ENCODE assay signal across 17 cellular contexts in genomic region chr12:92437452-92437851, GRCh38.
A peak's percentile ranks its signal among the peaks of the same experiment; 100 is the strongest.
DNase-seq lines count a peak whose midpoint lies in the region; ATAC-seq, FAIRE-seq and TF ChIP-seq lines count a peak whose summit lies in the region.
"Had no signal": no experiment of that assay in that cellular context is flagged by ENCODE, and none has a peak within 500 bp of the region (broad histone marks: within the 10 kb centered on the region; RNA-seq: fewer than 3 reads in every experiment).

No MANE protein-coding gene starts in this region.

- no peaks in the 10 kb centered on the region for H3K9me3 ChIP-seq in left ventricle myocardium inferior (replicated peaks)
- H3K9me3 ChIP-seq in heart left ventricle: no peaks in the 10 kb centered on the region
- no peaks in the 10 kb centered on the region for H3K9me3 ChIP-seq in OCI-LY1 (ENCODE audit: low read length)
- no peaks in the 10 kb centered on the region for H3K9me3 ChIP-seq in endothelial cell of umbilical vein (replicated peaks; ENCODE audit: control insufficient read depth, insufficient read depth, low read length)
- H3K9me3 ChIP-seq: A549, MG63 had no signal

- H3K27ac ChIP-seq in left ventricle myocardium inferior (replicated peaks): peak overlapping the region; percentile 60
- H3K27ac ChIP-seq in heart left ventricle: peak overlapping the region in 5 of 12 donors; percentile 7 to 54 (median 22)
- H3K27ac ChIP-seq in OCI-LY1 (ENCODE audit: low read depth, low read length, poor library complexity, severe bottlenecking): peak overlapping the region; percentile 31
- H3K27ac ChIP-seq in endothelial cell of umbilical vein (ENCODE audit: insufficient read depth, low read depth, low read length): no peak overlapping the region

- H3K27me3 ChIP-seq in left ventricle myocardium inferior (ENCODE audit: low read depth): no peaks in the 10 kb centered on the region
- H3K27me3 ChIP-seq in heart left ventricle: no peaks in the 10 kb centered on the region
- H3K27me3 ChIP-seq in OCI-LY1 (ENCODE audit: insufficient read depth, low read length): no peaks in the 10 kb centered on the region
- no peaks in the 10 kb centered on the region for H3K27me3 ChIP-seq in endothelial cell of umbilical vein (ENCODE audit: control insufficient read depth in 2 of 2, insufficient read depth in 2 of 2, low read length in 2 of 2)
- H3K27me3 ChIP-seq: MG63 had no signal

- no peaks in the 10 kb centered on the region for H3F3A ChIP-seq in OCI-LY1 (ENCODE audit: insufficient read depth, low read length)

- H3K4me3 Mint-ChIP-seq in stimulated activated naive CD8-positive, alpha-beta T cell treated with anti-CD3 and anti-CD28 coated beads, Interleukin-15, amount 100 ng/mL, for 72 hours: no peak overlapping the region
- H3K4me3 Mint-ChIP-seq: CD4-positive, alpha-beta T cell had no signal

- H2AFZ ChIP-seq in OCI-LY1 (ENCODE audit: low read length): no peak overlapping the region
- no peak overlapping the region for H2AFZ ChIP-seq in endothelial cell of umbilical vein (ENCODE audit: low read depth, low read length)

- H3K36me3 ChIP-seq in left ventricle myocardium inferior: no peaks in the 10 kb centered on the region
- no peaks in the 10 kb centered on the region for H3K36me3 ChIP-seq in heart left ventricle
- no peaks in the 10 kb centered on the region for H3K36me3 ChIP-seq in OCI-LY1 (ENCODE audit: insufficient read depth, low read length)
- H3K36me3 ChIP-seq in endothelial cell of umbilical vein (ENCODE audit: control insufficient read depth in 2 of 2, extremely low read depth in 1 of 2, insufficient read depth in 2 of 2, low read length in 2 of 2): no peaks in the 10 kb centered on the region
- H3K36me3 ChIP-seq: MG63 had no signal

- intact Hi-C loops in left ventricle myocardium inferior (cut with micrococcal nuclease) (no loop called here), heart left ventricle (cut with DNase I) (no loop called here), endothelial cell of umbilical vein (cut with micrococcal nuclease) (no loop called here)

- POLR2A ChIA-PET in endothelial cell of umbilical vein (lab: Charles Lee): no interaction called here

- peaks cover 14 to 19% of the 10 kb centered on the region in 2 donors for H3K9me3 Mint-ChIP-seq in stimulated activated naive CD8-positive, alpha-beta T cell treated with anti-CD3 and anti-CD28 coated beads, Interleukin-15, amount 100 ng/mL, for 72 hours

- CTCF ChIA-PET in endothelial cell of umbilical vein (lab: Charles Lee): no interaction called here

- H4K20me1 ChIP-seq in OCI-LY1 (ENCODE audit: insufficient read depth, low read length): no peaks in the 10 kb centered on the region
- no peaks in the 10 kb centered on the region for H4K20me1 ChIP-seq in endothelial cell of umbilical vein (replicated peaks; ENCODE audit: control insufficient read depth, extremely low read depth, insufficient read depth, low read length)

- H3K27me3 Mint-ChIP-seq in stimulated activated naive CD8-positive, alpha-beta T cell treated with anti-CD3 and anti-CD28 coated beads, Interleukin-15, amount 100 ng/mL, for 72 hours: no peaks in the 10 kb centered on the region
- H3K27me3 Mint-ChIP-seq: CD4-positive, alpha-beta T cell had no signal

- WGBS in heart left ventricle, 4 donors: 44 to 54% (median 50%) methylated on average over 1 of the region's 1 CpG

- H3K9ac ChIP-seq in OCI-LY1 (ENCODE audit: low read length) (peak overlapping the region; percentile 4; the same call in 1 of the 2 replicates), endothelial cell of umbilical vein (replicated peaks; ENCODE audit: extremely low read depth, insufficient read depth, low read length) (no peak overlapping the region)

- H3K4me3 ChIP-seq in left ventricle myocardium inferior (no peak overlapping the region), heart left ventricle (no peak overlapping the region), OCI-LY1 (ENCODE audit: low read depth, low read length, poor library complexity, severe bottlenecking) (no peak overlapping the region), endothelial cell of umbilical vein (replicated peaks in 1 of 3; ENCODE audit: insufficient read depth in 1 of 3, low read depth in 1 of 3, low read length in 3 of 3) (no peak overlapping the region)
- H3K4me3 ChIP-seq: A549, MG63 had no signal

- peaks cover 52% of the 10 kb centered on the region for H3K4me1 Mint-ChIP-seq in stimulated activated naive CD8-positive, alpha-beta T cell treated with anti-CD3 and anti-CD28 coated beads, Interleukin-15, amount 100 ng/mL, for 72 hours

- FAIRE-seq in endothelial cell of umbilical vein (lab: Jason Lieb, UNC): peak; percentile 8
- FAIRE-seq: A549 had no signal

- no TSS peak for BruUV-seq in endothelial cell of umbilical vein (replicated peaks; lab: Mats Ljungman, UMichigan)

- dilution Hi-C loops in endothelial cell of umbilical vein (cut with MboI; ENCODE audit: extremely low pct_ligation_motif_present, low sequenced_read_pairs): no loop called here

- no peaks in the 10 kb centered on the region for H3K9me2 ChIP-seq in OCI-LY1 (ENCODE audit: low read depth, low read length)

- H3K27ac Mint-ChIP-seq in stimulated activated naive CD8-positive, alpha-beta T cell treated with anti-CD3 and anti-CD28 coated beads, Interleukin-15, amount 100 ng/mL, for 72 hours: no peak overlapping the region
- H3K27ac Mint-ChIP-seq: CD4-positive, alpha-beta T cell had no signal

- no peaks in the 10 kb centered on the region for H3K9me1 ChIP-seq in endothelial cell of umbilical vein (replicated peaks; ENCODE audit: control insufficient read depth, extremely low read depth, insufficient read depth, low read length)

- H3K4me1 ChIP-seq in left ventricle myocardium inferior (peaks cover 23% of the 10 kb centered on the region), heart left ventricle (peaks cover 0 to 39% (median 9%) of the 10 kb centered on the region in 12 donors), OCI-LY1 (ENCODE audit: insufficient read depth, low read length, severe bottlenecking) (peaks cover 68% of the 10 kb centered on the region), endothelial cell of umbilical vein (ENCODE audit: control insufficient read depth, extremely low read depth, insufficient read depth, low read length) (no peaks in the 10 kb centered on the region)

- TF ChIP-seq CTCF in left ventricle myocardium inferior (IDR thresholded peaks at IDR 0.05; ENCODE audit: borderline replicate concordance) (no peak), heart left ventricle (IDR thresholded peaks at IDR 0.05) (no peak), OCI-LY1 (IDR thresholded peaks at IDR 0.05; ENCODE audit: low read length) (no peak), endothelial cell of umbilical vein (IDR thresholded peaks at IDR 0.05; ENCODE audit: extremely low read depth in 1 of 2, insufficient read depth in 1 of 2, low read depth in 1 of 2, low read length in 2 of 2) (no peak)

- DNase-seq in left ventricle myocardium inferior (no peak), heart left ventricle (no peak), endothelial cell of umbilical vein (ENCODE audit: low read depth, low spot score) (no peak), NCI-H146 treated with DMSO at 0.1 percent for 48 hours (lab: John Stamatoyannopoulos, UW; ENCODE audit: unreplicated experiment) (no peak)
- DNase-seq in stimulated activated naive CD8-positive, alpha-beta T cell treated with anti-CD3 and anti-CD28 coated beads, Interleukin-15, amount 100 ng/mL, for 72 hours: no peak
- no peak for DNase-seq in effector CD4-positive, alpha-beta T cell
- DNase-seq: CD4-positive, alpha-beta T cell; DMS79 treated with DMSO at 0.1 percent for 48 hours; GDM1; MG63; NCI-H1092 treated with DMSO at 0.1 percent for 48 hours; NCI-H1694 treated with DMSO at 0.1 percent for 48 hours; NCI-H446 had no signal

- TF ChIP-seq POLR2A in heart left ventricle (IDR thresholded peaks at IDR 0.05) (no peak), endothelial cell of umbilical vein (IDR thresholded peaks at IDR 0.05; ENCODE audit: low read depth, low read length) (no peak)

- H3K4me2 ChIP-seq in OCI-LY1 (ENCODE audit: low read length) (no peak overlapping the region), endothelial cell of umbilical vein (ENCODE audit: insufficient read depth, low read length) (no peak overlapping the region)
- H3K4me2 ChIP-seq: A549 had no signal

- H3K79me2 ChIP-seq in OCI-LY1 (ENCODE audit: insufficient read depth, low read length) (no peaks in the 10 kb centered on the region), endothelial cell of umbilical vein (ENCODE audit: control insufficient read depth, insufficient read depth, low read length) (no peaks in the 10 kb centered on the region)

- no peak for ATAC-seq in heart left ventricle
- peak; percentile 45 for ATAC-seq in stimulated activated naive CD8-positive, alpha-beta T cell treated with anti-CD3 and anti-CD28 coated beads, Interleukin-15, amount 100 ng/mL, for 72 hours
- no peak for ATAC-seq in GM21825 (IDR thresholded peaks at IDR 0.05; ENCODE audit: unreplicated experiment)
- ATAC-seq: A549, Panc1 had no signal

TF ChIP-seq in endothelial cell of umbilical vein, 7 proteins besides CTCF, POLR2A, EP300 and RAD21:
- TF ChIP-seq GATA2 (IDR thresholded peaks at IDR 0.05; ENCODE audit: insufficient read depth, insufficient read length, low read depth, low read length) (no peak), MAX (IDR thresholded peaks at IDR 0.05; ENCODE audit: insufficient read depth, insufficient read length) (no peak), POLR2AphosphoS5 (IDR thresholded peaks at IDR 0.05; ENCODE audit: insufficient read depth, low read depth, low read length) (no peak), MYC (IDR thresholded peaks at IDR 0.05; ENCODE audit: low read depth, low read length) (no peak), JUN (IDR thresholded peaks at IDR 0.05; ENCODE audit: borderline replicate concordance, insufficient read depth, insufficient read length, low read depth) (no peak), FOS (IDR thresholded peaks at IDR 0.05; ENCODE audit: borderline replicate concordance, insufficient read depth, low read length) (no peak), EZH2 (IDR thresholded peaks at IDR 0.05; ENCODE audit: borderline replicate concordance, low read depth, low read length, severe bottlenecking) (no peak)
TF ChIP-seq in endothelial cell of umbilical vein: peak in this region for 0.
